ENCODE assay signal across 1 cellular context in genomic region chr7:43217055-43217454, GRCh38.
TF ChIP-seq lines count a peak whose summit lies in the region.

No MANE protein-coding gene starts in this region.

TF ChIP-seq in HepG2, 621 proteins besides CTCF, POLR2A, EP300 and RAD21 (continued from another document):
- TF ChIP-seq MEIS1 (CRISPR knock-in tag; IDR thresholded peaks at IDR 0.05; ENCODE audit: borderline replicate concordance) (no peak), ZNF335 (CRISPR knock-in tag; IDR thresholded peaks at IDR 0.05) (no peak)
TF ChIP-seq in HepG2: peak in this region for 2.
